11 cellular contexts compared by ENCODE assay signal in the genomic region with DNA sequence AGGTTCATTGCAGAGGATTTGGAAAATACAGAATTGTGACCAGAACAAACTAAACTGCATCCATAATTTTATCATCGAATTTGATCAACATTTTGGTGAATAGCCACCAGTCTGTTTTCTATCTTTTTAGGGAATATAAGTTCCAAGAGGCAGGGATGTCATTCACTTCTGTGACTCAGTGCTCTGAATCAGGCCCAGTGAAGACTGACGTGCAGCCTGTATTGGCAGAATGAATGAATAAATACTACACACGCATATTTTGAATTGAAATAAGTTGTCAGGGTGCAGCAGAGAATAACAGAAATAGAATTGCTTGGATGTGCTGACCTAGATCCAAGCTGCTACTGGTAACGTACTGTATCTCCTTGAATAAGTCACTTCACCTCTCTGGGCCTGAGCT. TPM values are rescaled to one million over a fixed set of nuclear protein-coding genes. Genes with fewer than 3 reads are reported as not detected.
DNase-seq lines count a peak whose midpoint lies in the region; ATAC-seq and TF ChIP-seq lines count a peak whose summit lies in the region.
"Had no signal": no experiment of that assay in that cellular context is flagged by ENCODE, and none has a peak within 500 bp of the region (broad histone marks: within the 10 kb centered on the region; RNA-seq: fewer than 3 reads in every experiment).

No MANE protein-coding gene starts in this region.

- CTCF ChIA-PET in mammary epithelial cell (lab: Charles Lee; ENCODE audit: low non-redundant PET): no interaction called here

- H3K27me3 ChIP-seq in heart right ventricle: no peaks in the 10 kb centered on the region
- H3K27me3 ChIP-seq in mammary epithelial cell (ENCODE audit: insufficient read depth, low read length): no peaks in the 10 kb centered on the region
- no peaks in the 10 kb centered on the region for H3K27me3 ChIP-seq in mesenchymal stem cell (ENCODE audit: control insufficient read depth in 1 of 2, insufficient read depth in 1 of 2, low read length in 2 of 2)
- H3K27me3 ChIP-seq in upper lobe of left lung: no peaks in the 10 kb centered on the region
- H3K27me3 ChIP-seq: cardiac muscle cell had no signal

- H3K9ac ChIP-seq in mammary epithelial cell (ENCODE audit: insufficient read depth, low read length) (peak overlapping the region; percentile 97), mesenchymal stem cell (ENCODE audit: low read length) (peak overlapping the region; percentile 99)

- no peak overlapping the region for H4K8ac ChIP-seq in mesenchymal stem cell (ENCODE audit: low read length)

- no peak for TF ChIP-seq POLR2A in upper lobe of left lung (IDR thresholded peaks at IDR 0.05)

- WGBS in heart right ventricle, 2 donors: 77 to 85% methylated on average over 4 of the region's 4 CpGs
- 67% methylated on average over 4 of the region's 4 CpGs for WGBS in mammary epithelial cell (ENCODE audit: low coverage, missing lambda C conversion rate)
- 75% methylated on average over 4 of the region's 4 CpGs for WGBS in mesenchymal stem cell
- 87 to 88% methylated on average over 4 of the region's 4 CpGs for WGBS in upper lobe of left lung, 2 donors

- H3K79me2 ChIP-seq in mammary epithelial cell (ENCODE audit: insufficient read depth, low read length): peaks cover 37% of the 10 kb centered on the region

- intact Hi-C loops in heart right ventricle (cut with DNase I) (loop anchor here in 4 of 10 donors (5.0 to 10.0 kb wide), 4 partner anchors 43 to 93 kb away; a partner anchor contains a TSS), Right ventricle myocardium superior (cut with DNase I) (no loop called here), mammary epithelial cell (cut with micrococcal nuclease) (loop anchor here (10.0 kb wide), 1 partner anchor 60 kb away; no protein-coding TSS in a partner anchor)

- no peak overlapping the region for H2BK5ac ChIP-seq in mesenchymal stem cell (ENCODE audit: low read depth, low read length, poor library complexity, severe bottlenecking)

- dilution Hi-C loops in mammary epithelial cell (cut with HindIII; ENCODE audit: low sequenced_read_pairs): no loop called here

- no peaks in the 10 kb centered on the region for H3K9me3 ChIP-seq in heart right ventricle
- no peaks in the 10 kb centered on the region for H3K9me3 ChIP-seq in mammary epithelial cell (replicated peaks; ENCODE audit: insufficient read depth, low read length)
- no peaks in the 10 kb centered on the region for H3K9me3 ChIP-seq in mesenchymal stem cell (ENCODE audit: control insufficient read depth, low read length)
- no peaks in the 10 kb centered on the region for H3K9me3 ChIP-seq in upper lobe of left lung

- peaks cover 7 to 71% (median 30%) of the 10 kb centered on the region in 9 donors for H3K4me1 ChIP-seq in heart right ventricle
- H3K4me1 ChIP-seq in mammary epithelial cell (ENCODE audit: insufficient read depth, low read length): peaks cover 39% of the 10 kb centered on the region
- peaks cover 16% of the 10 kb centered on the region for H3K4me1 ChIP-seq in mesenchymal stem cell (ENCODE audit: control insufficient read depth, insufficient read depth, low read depth, low read length)
- H3K4me1 ChIP-seq in upper lobe of left lung: peaks cover 27 to 46% (median 37%) of the 10 kb centered on the region in 4 donors

- no peak overlapping the region for H4K91ac ChIP-seq in mesenchymal stem cell (ENCODE audit: low read length)

- no peak overlapping the region for H3K4me3 ChIP-seq in heart right ventricle
- H3K4me3 ChIP-seq in mammary epithelial cell (replicated peaks in 1 of 3; ENCODE audit: insufficient read depth in 1 of 3, low read depth in 2 of 3, low read length in 3 of 3): no peak overlapping the region
- H3K4me3 ChIP-seq in mesenchymal stem cell (ENCODE audit: insufficient read depth in 1 of 2, low read depth in 1 of 2, low read length in 2 of 2): peak overlapping the region in 1 of 2 experiments; percentile 92
- no peak overlapping the region for H3K4me3 ChIP-seq in upper lobe of left lung
- H3K4me3 ChIP-seq: cardiac muscle cell had no signal

- H3K14ac ChIP-seq in mesenchymal stem cell (ENCODE audit: low read length in 2 of 2): no peak overlapping the region

- H2AK5ac ChIP-seq in mesenchymal stem cell (ENCODE audit: low read length, severe bottlenecking): no peak overlapping the region

- no peak for DNase-seq in heart right ventricle
- DNase-seq in Right ventricle myocardium superior: no peak
- DNase-seq in mammary epithelial cell: no peak
- DNase-seq in mesenchymal stem cell: peak; percentile 50
- no peak for DNase-seq in upper lobe of left lung
- DNase-seq in activated gamma-delta T cell (lab: John Stamatoyannopoulos, UW): no peak
- DNase-seq in cerebellar nuclear complex (lab: John Stamatoyannopoulos, UW): no peak
- no peak for DNase-seq in Kasumi-1 (lab: John Stamatoyannopoulos, UW)
- DNase-seq: NCI-H1417 treated with DMSO at 0.1 percent for 48 hours, NCI-H774 had no signal

- H3K4ac ChIP-seq in mesenchymal stem cell (ENCODE audit: low read depth in 1 of 2, low read length in 2 of 2): peak overlapping the region in 1 of 2 experiments; percentile 9

- no TSS peak for BruUV-seq in mammary epithelial cell (replicated peaks; lab: Mats Ljungman, UMichigan)

- no peaks in the 10 kb centered on the region for H4K20me1 ChIP-seq in mammary epithelial cell (ENCODE audit: insufficient read depth, low read length)

- TF ChIP-seq CTCF in heart right ventricle (IDR thresholded peaks at IDR 0.05): no peak
- no peak for TF ChIP-seq CTCF in mammary epithelial cell (conservative IDR thresholded peaks at IDR 0.05 in 1 of 2, IDR thresholded peaks at IDR 0.05 in 1 of 2; ENCODE audit: extremely low read depth in 1 of 2, insufficient read depth in 1 of 2, low read depth in 1 of 2, low read length in 2 of 2)
- TF ChIP-seq CTCF in upper lobe of left lung (IDR thresholded peaks at IDR 0.05): no peak

- H3K27ac ChIP-seq in heart right ventricle (peak overlapping the region in 7 of 10 donors; percentile 87 to 97 (median 92)), mammary epithelial cell (ENCODE audit: insufficient read depth, low read depth, low read length) (peak overlapping the region; percentile 98), mesenchymal stem cell (ENCODE audit: low read length, poor library complexity, severe bottlenecking) (no peak overlapping the region), upper lobe of left lung (peak overlapping the region; percentile 85 to 96 (median 92))
- H3K27ac ChIP-seq: cardiac muscle cell had no signal

- H2BK120ac ChIP-seq in mesenchymal stem cell (ENCODE audit: low read depth, low read length): no peak overlapping the region

- no peak overlapping the region for H2BK15ac ChIP-seq in mesenchymal stem cell (ENCODE audit: low read depth, poor library complexity, severe bottlenecking)

- H3K18ac ChIP-seq in mesenchymal stem cell (ENCODE audit: low read depth in 1 of 2, low read length in 2 of 2): no peak overlapping the region

- peak overlapping the region in 1 of 2 experiments; percentile 49 for H2BK12ac ChIP-seq in mesenchymal stem cell (ENCODE audit: low read length in 2 of 2)

- ATAC-seq in heart right ventricle (no peak), Right ventricle myocardium superior (ENCODE audit: poor library complexity) (no peak), upper lobe of left lung (ENCODE audit: low FRiP score in 2 of 2) (no peak)

- H3K4me2 ChIP-seq in mammary epithelial cell (ENCODE audit: insufficient read depth, low read depth, low read length): peak overlapping the region; percentile 72
- H3K4me2 ChIP-seq in mesenchymal stem cell (ENCODE audit: low read length, poor library complexity, severe bottlenecking): no peak overlapping the region

- H3K79me1 ChIP-seq in mesenchymal stem cell (replicated peaks; ENCODE audit: low read length, poor library complexity, severe bottlenecking): peaks cover 4% of the 10 kb centered on the region

- peaks cover 0 to 3% (median 0%) of the 10 kb centered on the region in 9 donors for H3K36me3 ChIP-seq in heart right ventricle
- peaks cover 4% of the 10 kb centered on the region for H3K36me3 ChIP-seq in mammary epithelial cell (ENCODE audit: insufficient read depth, low read length)
- H3K36me3 ChIP-seq in mesenchymal stem cell (ENCODE audit: control insufficient read depth in 1 of 2, insufficient read depth in 2 of 2, low read depth in 1 of 2, low read length in 2 of 2): peaks cover 0 to 16% of the 10 kb centered on the region in 2 experiments
- H3K36me3 ChIP-seq in upper lobe of left lung: no peaks in the 10 kb centered on the region
- H3K36me3 ChIP-seq: cardiac muscle cell had no signal

- H3K23ac ChIP-seq in mesenchymal stem cell (ENCODE audit: low read length in 2 of 2): no peak overlapping the region

- in situ Hi-C loops in mammary epithelial cell (cut with MboI; ENCODE audit: low sequenced_read_pairs in 2 of 2): loop anchor here in 1 of 2 donors (5.0 kb wide), 1 partner anchor 93 kb away; a partner anchor contains a TSS

- H2AFZ ChIP-seq in mammary epithelial cell (ENCODE audit: low read depth, low read length) (no peak overlapping the region), mesenchymal stem cell (ENCODE audit: low read depth, low read length) (no peak overlapping the region)

- TF ChIP-seq EP300 in upper lobe of left lung (IDR thresholded peaks at IDR 0.05): no peak

RNA-seq across cellular contexts. Expression of a gene that starts 1.3 kb away (rescaled TPM):
- total RNA-seq in heart right ventricle (100 to 1,000 TPM in 4 of 10 donors, 10 to 100 TPM in 6; 74.6 to 403 (median 98.5) TPM), Right ventricle myocardium superior (99.9 TPM), mammary epithelial cell (100 to 1,000 TPM in 1 of 2 donors, 10 to 100 TPM in 1; 33.7 to 204 TPM), upper lobe of left lung (100 to 1,000 TPM in 4 of 6 donors, 10 to 100 TPM in 2; 18.9 to 360 (median 165) TPM)
- polyA plus RNA-seq in heart right ventricle (10 to 100 TPM; 46.2 to 55.5 TPM), mammary epithelial cell (309 TPM)
- polyA minus RNA-seq in mammary epithelial cell: 450 TPM
- polyA plus RNA-seq in mesenchymal stem cell (2013, experiment 1 of 2): 110 TPM
- polyA plus RNA-seq in mesenchymal stem cell (2013, experiment 2 of 2): 171 TPM
